1 cellular context compared by ENCODE assay signal in genomic region chr4:113070755-113071154, GRCh38.
TF ChIP-seq lines count a peak whose summit lies in the region.

No MANE protein-coding gene starts in this region.

TF ChIP-seq in HepG2, 621 proteins besides CTCF, POLR2A, EP300 and RAD21 (continued from another document):
- TF ChIP-seq HNF1A (IDR thresholded peaks at IDR 0.05; ENCODE audit: low read depth) = no peak
- TF ChIP-seq HNF1A (CRISPR knock-in tag; IDR thresholded peaks at IDR 0.05; ENCODE audit: borderline replicate concordance) = no peak
- no peak for TF ChIP-seq ARNT2 (CRISPR knock-in tag; IDR thresholded peaks at IDR 0.05; ENCODE audit: low read depth)
- no peak for TF ChIP-seq THAP11 (CRISPR knock-in tag; IDR thresholded peaks at IDR 0.05)
